Comparison of ENCODE assay signal across 9 cellular contexts in the genomic region with DNA sequence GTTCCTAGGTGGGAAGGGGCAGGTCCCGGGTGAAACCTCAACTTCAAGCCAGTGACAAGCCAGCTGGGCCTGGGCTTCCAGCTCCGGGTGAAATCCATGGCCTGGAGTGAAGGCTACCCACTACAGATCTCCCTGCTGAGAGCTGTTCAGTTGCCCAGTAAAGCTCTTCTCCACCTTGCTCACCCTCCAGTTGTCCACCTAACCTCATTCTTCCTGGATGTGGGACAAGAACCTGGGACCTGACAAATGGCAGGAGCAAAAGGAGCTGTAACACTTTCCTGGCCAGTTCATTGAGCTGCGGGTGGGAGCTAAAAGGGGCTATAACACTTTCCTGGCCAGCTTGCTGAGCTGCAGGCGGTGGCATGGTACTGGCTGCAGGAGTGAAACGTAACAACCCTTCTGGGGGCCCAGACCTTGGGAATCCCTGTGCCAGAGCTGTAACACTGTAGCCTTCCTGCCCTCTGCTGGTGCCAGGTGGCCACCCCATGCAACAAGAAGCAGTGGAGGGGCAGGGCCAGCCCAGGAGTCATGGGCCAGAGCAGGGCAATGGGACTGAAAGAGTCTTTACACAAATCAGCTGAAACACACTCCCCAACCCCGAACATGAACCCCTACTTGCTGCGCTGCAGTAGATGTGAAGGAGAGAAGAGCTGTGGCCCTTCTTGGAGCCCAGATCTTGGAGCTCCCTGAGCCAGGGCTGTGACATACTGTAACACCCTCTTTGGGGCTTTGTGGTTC. TPM values are rescaled to one million over a fixed set of nuclear protein-coding genes. Genes with fewer than 3 reads are reported as not detected.
DNase-seq lines count a peak whose midpoint lies in the region; ATAC-seq and TF ChIP-seq lines count a peak whose summit lies in the region.
"Had no signal": no experiment of that assay in that cellular context is flagged by ENCODE, and none has a peak within 500 bp of the region (broad histone marks: within the 10 kb centered on the region; RNA-seq: fewer than 3 reads in every experiment).

No MANE protein-coding gene starts in this region.

- in situ Hi-C loops in GM23248 (cut with MboI): loop anchor here (5.0 to 10.0 kb wide), 2 partner anchors 166 to 648 kb away; partner anchors contain the start of gene HDDC2

- H2AFZ ChIP-seq in GM23248: no peak overlapping the region

- CTCF ChIA-PET in RWPE1 (lab: Yijun Ruan, JAX): interaction anchor here (0.9 to 1.6 kb wide), 7 partner anchors 13 to 163 kb away, joined by 3 to 6 read pairs (median 4); partner anchors contain the start of gene NCOA7

- no peaks in the 10 kb centered on the region for H3K9me2 ChIP-seq in GM23248 (ENCODE audit: insufficient read depth)

- H3K9me3 ChIP-seq in GM23248 (ENCODE audit: low read depth): no peaks in the 10 kb centered on the region

- POLR2A ChIA-PET in RWPE1 (lab: Yijun Ruan, JAX; ENCODE audit: low non-redundant PET): no interaction called here

- peak; percentile 34 for DNase-seq in AG08395 (ENCODE audit: low spot score)
- peak; percentile 69 for DNase-seq in GM23248
- no peak for DNase-seq in RWPE1 (ENCODE audit: low spot score)
- DNase-seq in foreskin fibroblast: peak in 1 of 2 donors; percentile 77
- DNase-seq in left lobe of liver (ENCODE audit: low spot score): no peak
- no peak for DNase-seq in NCI-H1092 (lab: John Stamatoyannopoulos, UW)

- no peak overlapping the region for H3K4me2 ChIP-seq in GM23248 (ENCODE audit: unreplicated experiment)

- no peak overlapping the region for H3K27ac ChIP-seq in GM23248
- peak overlapping the region; percentile 22 for H3K27ac ChIP-seq in RWPE1
- H3K27ac ChIP-seq: skin epidermis had no signal

- 45 to 46% methylated on average over 7 of the region's 7 CpGs for WGBS in GM23248 (ENCODE audit: low coverage in 1 of 2, low lambda C conversion rate in 2 of 2, missing lambda C conversion rate in 2 of 2), 2 experiments

- TF ChIP-seq CTCF in RWPE1 (conservative IDR thresholded peaks at IDR 0.05; ENCODE audit: low read depth) (no peak), foreskin fibroblast (IDR thresholded peaks at IDR 0.05; ENCODE audit: low read depth, low read length) (peak; percentile 60)

- no peak overlapping the region for H3K9ac ChIP-seq in GM23248

- H3K4me3 ChIP-seq in GM23248 (no peak overlapping the region), foreskin fibroblast (ENCODE audit: low read depth in 1 of 2, low read length in 2 of 2) (no peak overlapping the region)
- H3K4me3 ChIP-seq: skin epidermis had no signal

- no peaks in the 10 kb centered on the region for H4K20me1 ChIP-seq in GM23248 (ENCODE audit: insufficient read depth)

- H3K36me3 ChIP-seq in GM23248 (ENCODE audit: low read depth): no peaks in the 10 kb centered on the region

- H3K4me1 ChIP-seq in GM23248 (ENCODE audit: insufficient read depth): peaks cover 20% of the 10 kb centered on the region

- no peaks in the 10 kb centered on the region for H3K79me2 ChIP-seq in GM23248 (ENCODE audit: insufficient read depth)

- H3F3A ChIP-seq in GM23248 (ENCODE audit: insufficient read depth): no peaks in the 10 kb centered on the region; the same call in 1 of the 2 replicates

- no peaks in the 10 kb centered on the region for H3K27me3 ChIP-seq in GM23248 (replicated peaks; ENCODE audit: insufficient read depth)

- no peak for ATAC-seq in GM21526 (IDR thresholded peaks at IDR 0.05; ENCODE audit: low FRiP score, unreplicated experiment)
- no peak for ATAC-seq in left lobe of liver
- ATAC-seq in GM18520 (IDR thresholded peaks at IDR 0.05; ENCODE audit: unreplicated experiment): no peak

RNA-seq across cellular contexts. Expression of gene HINT3, which starts 3.6 kb away (rescaled TPM):
- 20.5 and 21.8 TPM in 2 replicates for total RNA-seq in GM23248 (2014; rRNA removed; shearing (Covaris generic))
- 7.0 TPM in 2 replicates for polyA plus RNA-seq in GM23248 (2016; fragmentation: Nextera tagmentation; extraction: Ambion mirVana)
- 9.1 TPM for total RNA-seq in left lobe of liver

RNA-seq across cellular contexts. Expression of gene TRMT11, which starts 33.4 kb away (rescaled TPM):
- 19.1 and 24.2 TPM in 2 replicates for total RNA-seq in GM23248 (2014; rRNA removed; shearing (Covaris generic))
- 16.0 and 21.0 TPM in 2 replicates for polyA plus RNA-seq in GM23248 (2016; fragmentation: Nextera tagmentation; extraction: Ambion mirVana)
- total RNA-seq in left lobe of liver: 11.6 TPM

Comparison
In these comparisons a context has a peak if more than half of its experiments do, and no peak if none do; other contexts are left out.
1. DNase-seq: peak in AG08395 (single experiment) and GM23248 (single experiment); none in RWPE1 (single experiment), left lobe of liver (single experiment) and NCI-H1092 (single experiment).